Comparison of ENCODE assay signal across 1 cellular context in genomic region chr7:2694122-2694436, GRCh38.
A peak's percentile ranks its signal among the peaks of the same experiment; 100 is the strongest.
TF ChIP-seq lines count a peak whose summit lies in the region.

No MANE protein-coding gene starts in this region.

TF ChIP-seq in HepG2, 621 proteins besides CTCF, POLR2A, EP300 and RAD21 (continued from another document):
- TF ChIP-seq, protein P1, sequence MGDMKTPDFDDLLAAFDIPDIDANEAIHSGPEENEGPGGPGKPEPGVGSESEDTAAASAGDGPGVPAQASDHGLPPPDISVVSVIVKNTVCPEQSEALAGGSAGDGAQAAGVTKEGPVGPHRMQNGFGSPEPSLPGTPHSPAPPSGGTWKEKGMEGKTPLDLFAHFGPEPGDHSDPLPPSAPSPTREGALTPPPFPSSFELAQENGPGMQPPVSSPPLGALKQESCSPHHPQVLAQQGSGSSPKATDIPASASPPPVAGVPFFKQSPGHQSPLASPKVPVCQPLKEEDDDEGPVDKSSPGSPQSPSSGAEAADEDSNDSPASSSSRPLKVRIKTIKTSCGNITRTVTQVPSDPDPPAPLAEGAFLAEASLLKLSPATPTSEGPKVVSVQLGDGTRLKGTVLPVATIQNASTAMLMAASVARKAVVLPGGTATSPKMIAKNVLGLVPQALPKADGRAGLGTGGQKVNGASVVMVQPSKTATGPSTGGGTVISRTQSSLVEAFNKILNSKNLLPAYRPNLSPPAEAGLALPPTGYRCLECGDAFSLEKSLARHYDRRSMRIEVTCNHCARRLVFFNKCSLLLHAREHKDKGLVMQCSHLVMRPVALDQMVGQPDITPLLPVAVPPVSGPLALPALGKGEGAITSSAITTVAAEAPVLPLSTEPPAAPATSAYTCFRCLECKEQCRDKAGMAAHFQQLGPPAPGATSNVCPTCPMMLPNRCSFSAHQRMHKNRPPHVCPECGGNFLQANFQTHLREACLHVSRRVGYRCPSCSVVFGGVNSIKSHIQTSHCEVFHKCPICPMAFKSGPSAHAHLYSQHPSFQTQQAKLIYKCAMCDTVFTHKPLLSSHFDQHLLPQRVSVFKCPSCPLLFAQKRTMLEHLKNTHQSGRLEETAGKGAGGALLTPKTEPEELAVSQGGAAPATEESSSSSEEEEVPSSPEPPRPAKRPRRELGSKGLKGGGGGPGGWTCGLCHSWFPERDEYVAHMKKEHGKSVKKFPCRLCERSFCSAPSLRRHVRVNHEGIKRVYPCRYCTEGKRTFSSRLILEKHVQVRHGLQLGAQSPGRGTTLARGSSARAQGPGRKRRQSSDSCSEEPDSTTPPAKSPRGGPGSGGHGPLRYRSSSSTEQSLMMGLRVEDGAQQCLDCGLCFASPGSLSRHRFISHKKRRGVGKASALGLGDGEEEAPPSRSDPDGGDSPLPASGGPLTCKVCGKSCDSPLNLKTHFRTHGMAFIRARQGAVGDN (CRISPR knock-in tag; IDR thresholded peaks at IDR 0.05) = peak; percentile 41; the same call in 1 of the 2 replicates
- TF ChIP-seq ATF4 (CRISPR knock-in tag; IDR thresholded peaks at IDR 0.05) = peak in 1 of 2 experiments; percentile 90; a peak in 2 of 4 replicates
- TF ChIP-seq CEBPG (CRISPR knock-in tag; IDR thresholded peaks at IDR 0.05) = peak; percentile 4; the same call in 1 of the 2 replicates
- TF ChIP-seq SAP130 (CRISPR knock-in tag; IDR thresholded peaks at IDR 0.05; ENCODE audit: low read depth) = 0 out of 2 replicates have a peak, but pooled peaks have one; percentile 22
- 0 out of 2 replicates have a peak, but pooled peaks have one; percentile 41 for TF ChIP-seq KDM2A (CRISPR knock-in tag; IDR thresholded peaks at IDR 0.05; ENCODE audit: borderline replicate concordance, low read depth)
- peak; percentile 7 for TF ChIP-seq ZNF781 (CRISPR knock-in tag; IDR thresholded peaks at IDR 0.05; ENCODE audit: borderline replicate concordance, not compliant biosample characterization)
- peak; percentile 46; the same call in 1 of the 2 replicates for TF ChIP-seq REPIN1 (CRISPR knock-in tag; IDR thresholded peaks at IDR 0.05; ENCODE audit: borderline replicate concordance, low read depth)
- TF ChIP-seq SMAD3 (CRISPR knock-in tag; IDR thresholded peaks at IDR 0.05) = 0 out of 2 replicates have a peak, but pooled peaks have one; percentile 4
- TF ChIP-seq ZNF547 (CRISPR knock-in tag; IDR thresholded peaks at IDR 0.05) = 0 out of 2 replicates have a peak, but pooled peaks have one; percentile 26
- TF ChIP-seq, protein P2, sequence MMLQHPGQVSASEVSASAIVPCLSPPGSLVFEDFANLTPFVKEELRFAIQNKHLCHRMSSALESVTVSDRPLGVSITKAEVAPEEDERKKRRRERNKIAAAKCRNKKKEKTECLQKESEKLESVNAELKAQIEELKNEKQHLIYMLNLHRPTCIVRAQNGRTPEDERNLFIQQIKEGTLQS (CRISPR knock-in tag; IDR thresholded peaks at IDR 0.05) = 0 out of 2 replicates have a peak, but pooled peaks have one; percentile 2
- TF ChIP-seq FOSL2 (CRISPR knock-in tag; IDR thresholded peaks at IDR 0.05) = 0 out of 2 replicates have a peak, but pooled peaks have one; percentile 21
- 0 out of 2 replicates have a peak, but pooled peaks have one; percentile 19 for TF ChIP-seq CBX5 (CRISPR knock-in tag; IDR thresholded peaks at IDR 0.05; ENCODE audit: borderline replicate concordance)
